In genomic region chr4:138975225-138975624, GRCh38 we compare ENCODE assay signal across 30 cellular contexts. TPM values are rescaled to one million over a fixed set of nuclear protein-coding genes. Genes with fewer than 3 reads are reported as not detected.
DNase-seq lines count a peak whose midpoint lies in the region; ATAC-seq and TF ChIP-seq lines count a peak whose summit lies in the region.
"Had no signal": no experiment of that assay in that cellular context is flagged by ENCODE, and none has a peak within 500 bp of the region (broad histone marks: within the 10 kb centered on the region; RNA-seq: fewer than 3 reads in every experiment).

No MANE protein-coding gene starts in this region.

- H3K4me3 Mint-ChIP-seq in HFFc6: no peak overlapping the region
- H3K4me3 Mint-ChIP-seq: activated CD8-positive, alpha-beta memory T cell treated with anti-CD3 and anti-CD28 coated beads, Interleukin-2, amount 10 ng/mL, durations not matched to agents 7 days and 5 days; T-helper 2 cell treated with Interferon-gamma antibody and Interleukin-4, amounts not matched to agents 5 μg/mL and 100 μg/mL, for 36 hours had no signal

- no peak overlapping the region for H3K27ac Mint-ChIP-seq in HFFc6
- H3K27ac Mint-ChIP-seq: activated CD8-positive, alpha-beta memory T cell treated with anti-CD3 and anti-CD28 coated beads, Interleukin-2, amount 10 ng/mL, durations not matched to agents 7 days and 5 days; T-helper 2 cell treated with Interferon-gamma antibody and Interleukin-4, amounts not matched to agents 5 μg/mL and 100 μg/mL, for 36 hours had no signal

- TF ChIP-seq CTCF in HFFc6 (IDR thresholded peaks at IDR 0.05) (peak; percentile 15; the same call in 1 of the 2 replicates), brain microvascular endothelial cell (IDR thresholded peaks at IDR 0.05; ENCODE audit: low read depth, low read length, missing control alignments) (peak; percentile 34)

- in situ Hi-C loops in brain microvascular endothelial cell (cut with HindIII; ENCODE audit: low pct_ligation_motif_present, low sequenced_read_pairs): no loop called here

- no peaks in the 10 kb centered on the region for H3K36me3 ChIP-seq in brain microvascular endothelial cell (replicated peaks)
- no peaks in the 10 kb centered on the region for H3K36me3 ChIP-seq in iPS-20b (ENCODE audit: insufficient read depth, low read depth, low read length)
- H3K36me3 ChIP-seq: BLaER1, stomach, tibial artery, WERI-Rb-1 had no signal

- H3K36me3 Mint-ChIP-seq in HFFc6 (ENCODE audit: low read depth): no peaks in the 10 kb centered on the region
- H3K36me3 Mint-ChIP-seq: activated CD8-positive, alpha-beta memory T cell treated with anti-CD3 and anti-CD28 coated beads, Interleukin-2, amount 10 ng/mL, durations not matched to agents 7 days and 5 days had no signal

- peaks cover 40% of the 10 kb centered on the region for H3K4me1 ChIP-seq in iPS-20b (ENCODE audit: insufficient read depth, low read length)
- H3K4me1 ChIP-seq: BLaER1, body of pancreas, parathyroid adenoma, stomach, tibial artery had no signal

- ATAC-seq in HG03354 (IDR thresholded peaks at IDR 0.05; ENCODE audit: poor library complexity, severe bottlenecking, unreplicated experiment) (no peak), GM19395 (IDR thresholded peaks at IDR 0.05; ENCODE audit: unreplicated experiment) (no peak)
- ATAC-seq: activated CD8-positive, alpha-beta memory T cell treated with anti-CD3 and anti-CD28 coated beads, Interleukin-2, amount 10 ng/mL, durations not matched to agents 7 days and 5 days; body of pancreas; GM12878; PC-3; right cardiac atrium; SK-N-SH treated with all-trans-retinoic acid at 6 μM for 48 hours had no signal

- no peak overlapping the region for H3K27ac ChIP-seq in brain microvascular endothelial cell
- H3K27ac ChIP-seq in iPS-20b (ENCODE audit: low read length): peak overlapping the region; percentile 27
- H3K27ac ChIP-seq: BLaER1, body of pancreas, epithelial cell of prostate, parathyroid adenoma, stomach, tibial artery, WERI-Rb-1 had no signal

- no peaks in the 10 kb centered on the region for H3K9me3 Mint-ChIP-seq in HFFc6
- H3K9me3 Mint-ChIP-seq: T-helper 2 cell treated with Interferon-gamma antibody and Interleukin-4, amounts not matched to agents 5 μg/mL and 100 μg/mL, for 36 hours had no signal

- H3K4me1 Mint-ChIP-seq in HFFc6 (ENCODE audit: low read depth): no peaks in the 10 kb centered on the region; the same call in 1 of the 2 replicates
- H3K4me1 Mint-ChIP-seq: activated CD8-positive, alpha-beta memory T cell treated with anti-CD3 and anti-CD28 coated beads, Interleukin-2, amount 10 ng/mL, durations not matched to agents 7 days and 5 days had no signal

- peaks cover 14% of the 10 kb centered on the region for H3K27me3 Mint-ChIP-seq in HFFc6 (ENCODE audit: insufficient read depth)

- peak; percentile 56 for DNase-seq in ELF-1 (ENCODE audit: low read depth, low spot score)
- DNase-seq in HFFc6: no peak
- DNase-seq in brain microvascular endothelial cell: no peak
- DNase-seq in SKM-1 treated with dmso at 0.1 percent for 144 hours (lab: John Stamatoyannopoulos, UW; ENCODE audit: unreplicated experiment): no peak
- DNase-seq: activated CD8-positive, alpha-beta memory T cell treated with anti-CD3 and anti-CD28 coated beads, Interleukin-2, amount 10 ng/mL, durations not matched to agents 7 days and 5 days; activated T-cell treated with anti-CD3 and anti-CD28 coated beads, Interleukin-2, amount 50 U/mL, for 48 hours; body of pancreas; cerebellar nuclear complex; DND-41; glutamatergic neuron; GOT3; NCI-H1105; NCI-H1930; NCI-H2227 treated with DMSO at 0.1 percent for 48 hours; NCI-H82; PC-3; right cardiac atrium; stimulated activated CD4-positive, alpha-beta T cell treated with anti-CD3 and anti-CD28 coated beads, Interleukin-2, amount 100 ng/mL, for 24 hours; stomach; tibial artery; WERI-Rb-1 had no signal

- H3K27me3 ChIP-seq in brain microvascular endothelial cell (replicated peaks): no peaks in the 10 kb centered on the region
- no peaks in the 10 kb centered on the region for H3K27me3 ChIP-seq in iPS-20b (ENCODE audit: insufficient read depth, low read length)
- H3K27me3 ChIP-seq: BLaER1, body of pancreas, stomach, tibial artery had no signal

- no peaks in the 10 kb centered on the region for H3K9me3 ChIP-seq in iPS-20b (ENCODE audit: insufficient read depth, low read depth, low read length)
- H3K9me3 ChIP-seq: BLaER1, body of pancreas, stomach, tibial artery had no signal

- H3K4me3 ChIP-seq in brain microvascular endothelial cell (ENCODE audit: low read depth, low read length) (no peak overlapping the region), iPS-20b (ENCODE audit: low read length) (peak overlapping the region; percentile 44; the same call in 1 of the 2 replicates)
- H3K4me3 ChIP-seq: BLaER1, body of pancreas, GM12878, stomach, tibial artery had no signal

- H3K9ac ChIP-seq in iPS-20b (ENCODE audit: low read depth, low read length): peak overlapping the region; percentile 64; the same call in 1 of the 2 replicates
- H3K9ac ChIP-seq: BLaER1, parathyroid adenoma had no signal

RNA-seq across cellular contexts. Expression of gene NOCT, which starts 40.4 kb away (rescaled TPM):
- 10 to 100 TPM; 16.7 to 23.5 (median 18.3) TPM for total RNA-seq in HFFc6 (2021; fragmentation: NEBNext Ultra II Directional; extraction: Animal tissue kit (Norgen Biotek cat#: 25700))
